ENCODE assay signal across 1 cellular context in genomic region chr20:36462440-36463211, GRCh38.
TF ChIP-seq lines count a peak whose summit lies in the region.

No MANE protein-coding gene starts in this region.

TF ChIP-seq in HepG2, 621 proteins besides CTCF, POLR2A, EP300 and RAD21 (continued from another document):
- TF ChIP-seq SKIL (CRISPR knock-in tag; IDR thresholded peaks at IDR 0.05; ENCODE audit: borderline replicate concordance) (0 out of 2 replicates have a peak, but pooled peaks have one; percentile 37), SRSF1 (optimal IDR thresholded peaks at IDR 0.05; ENCODE audit: low read depth, low read length) (peak; percentile 53), ZNF230 (CRISPR knock-in tag; IDR thresholded peaks at IDR 0.05) (0 out of 2 replicates have a peak, but pooled peaks have one; percentile 5), CERS6 (CRISPR knock-in tag; IDR thresholded peaks at IDR 0.05) (no peak), ZBTB4 (CRISPR knock-in tag; IDR thresholded peaks at IDR 0.05; ENCODE audit: borderline replicate concordance) (no peak), ZKSCAN8 (CRISPR knock-in tag; IDR thresholded peaks at IDR 0.05; ENCODE audit: borderline replicate concordance) (no peak), ZNF564 (CRISPR knock-in tag; IDR thresholded peaks at IDR 0.05) (no peak; the same call in 1 of the 2 replicates), ZNF501 (CRISPR knock-in tag; IDR thresholded peaks at IDR 0.05) (0 out of 2 replicates have a peak, but pooled peaks have one; percentile 65), CHD4 (IDR thresholded peaks at IDR 0.05; ENCODE audit: borderline replicate concordance, low read length) (peak; percentile 15; the same call in 1 of the 2 replicates), ZNF784 (CRISPR knock-in tag; IDR thresholded peaks at IDR 0.05; ENCODE audit: borderline replicate concordance) (peak; percentile 24; the same call in 1 of the 2 replicates), ZNF512 (CRISPR knock-in tag; IDR thresholded peaks at IDR 0.05) (peak; percentile 46; the same call in 1 of the 2 replicates), ZMAT3 (CRISPR knock-in tag; conservative IDR thresholded peaks at IDR 0.05) (peak; percentile 22; the same call in 1 of the 2 replicates), ZFP91 (CRISPR knock-in tag; IDR thresholded peaks at IDR 0.05; ENCODE audit: borderline replicate concordance) (peak; percentile 63; the same call in 1 of the 2 replicates), PAWR (CRISPR knock-in tag; IDR thresholded peaks at IDR 0.05; ENCODE audit: borderline replicate concordance) (no peak), MAF1 (CRISPR knock-in tag; IDR thresholded peaks at IDR 0.05; ENCODE audit: borderline replicate concordance) (0 out of 2 replicates have a peak, but pooled peaks have one; percentile 59), IKZF4 (CRISPR knock-in tag; IDR thresholded peaks at IDR 0.05; ENCODE audit: borderline replicate concordance, low read depth, not compliant biosample characterization) (peak; percentile 50), ZNF619 (CRISPR knock-in tag; IDR thresholded peaks at IDR 0.05) (peak; percentile 23; the same call in 1 of the 2 replicates), HOXA7 (CRISPR knock-in tag; IDR thresholded peaks at IDR 0.05) (no peak), SRY (CRISPR knock-in tag; IDR thresholded peaks at IDR 0.05) (peak; percentile 46; the same call in 1 of the 2 replicates), POLR2AphosphoS5 (IDR thresholded peaks at IDR 0.05; ENCODE audit: low read depth, low read length) (peak; percentile 37; the same call in 1 of the 2 replicates), WIZ (CRISPR knock-in tag; IDR thresholded peaks at IDR 0.05) (0 out of 2 replicates have a peak, but pooled peaks have one; percentile 55), ZNF83 (CRISPR knock-in tag; IDR thresholded peaks at IDR 0.05; ENCODE audit: borderline replicate concordance) (peak; percentile 92; the same call in 1 of the 2 replicates), MAZ (IDR thresholded peaks at IDR 0.05; ENCODE audit: borderline replicate concordance, low read depth, low read length) (peak; percentile 15; the same call in 1 of the 2 replicates), MAZ (CRISPR knock-in tag; IDR thresholded peaks at IDR 0.05; ENCODE audit: low read depth) (peak; percentile 77; the same call in 1 of the 2 replicates), ZFP36L2 (CRISPR knock-in tag; IDR thresholded peaks at IDR 0.05) (no peak), ZNF333 (CRISPR knock-in tag; IDR thresholded peaks at IDR 0.05; ENCODE audit: borderline replicate concordance) (no peak), TCF7L2 (IDR thresholded peaks at IDR 0.05; ENCODE audit: low read depth, low read length) (no peak), SIX4 (CRISPR knock-in tag; IDR thresholded peaks at IDR 0.05) (no peak), ZNF768 (CRISPR knock-in tag; IDR thresholded peaks at IDR 0.05) (0 out of 2 replicates have a peak, but pooled peaks have one; percentile 6), LCORL (IDR thresholded peaks at IDR 0.05) (no peak), LCORL (CRISPR knock-in tag; IDR thresholded peaks at IDR 0.05) (no peak), AGO2 (optimal IDR thresholded peaks at IDR 0.05; ENCODE audit: low read depth, low read length) (peak; percentile 81), ZNF772 (CRISPR knock-in tag; IDR thresholded peaks at IDR 0.05) (peak; percentile 84; the same call in 1 of the 2 replicates)
